ENCODE assay signal across 25 cellular contexts in genomic region chr1:203593143-203593542, GRCh38. TPM values are rescaled to one million over a fixed set of nuclear protein-coding genes. Genes with fewer than 3 reads are reported as not detected.
DNase-seq lines count a peak whose midpoint lies in the region; ATAC-seq and TF ChIP-seq lines count a peak whose summit lies in the region.
"Had no signal": no experiment of that assay in that cellular context is flagged by ENCODE, and none has a peak within 500 bp of the region (broad histone marks: within the 10 kb centered on the region; RNA-seq: fewer than 3 reads in every experiment).

No MANE protein-coding gene starts in this region.

- CTCF ChIA-PET in activated CD8-positive, alpha-beta T cell treated with anti-CD3 and anti-CD28 coated beads, Interleukin-2, amount 10 ng/mL, durations not matched to agents 7 days and 5 days (lab: Charles Lee): interaction anchor here (0.7 to 3.7 kb wide), 13 partner anchors 12 to 108 kb away, joined by 3 to 38 read pairs (median 7); partner anchors contain the start of gene ATP2B4

- H4K91ac ChIP-seq in trophoblast cell (ENCODE audit: low read depth, low read length): peak overlapping the region; percentile 97

- POLR2A ChIA-PET in activated CD8-positive, alpha-beta T cell treated with anti-CD3 and anti-CD28 coated beads, Interleukin-2, amount 10 ng/mL, durations not matched to agents 7 days and 5 days (lab: Charles Lee): interaction anchor here (0.8 to 1.1 kb wide), 3 partner anchors 11 to 109 kb away, joined by 3 to 4 read pairs (median 3); no protein-coding TSS in a partner anchor

- 93% methylated on average over 2 of the region's 2 CpGs for WGBS in HUES64
- no CpG with 5 or more reads among the region's 2 CpGs for WGBS in gastroesophageal sphincter (ENCODE audit: low coverage in 1 of 2), 2 donors
- WGBS in trophoblast cell (ENCODE audit: extremely low coverage, insufficient coverage, insufficient read length): no CpG with 5 or more reads among the region's 2 CpGs

- H3K27me3 ChIP-seq in HUES64 (ENCODE audit: insufficient read depth, low read length) (no peaks in the 10 kb centered on the region), gastroesophageal sphincter (no peaks in the 10 kb centered on the region), trophoblast cell (ENCODE audit: insufficient read depth, low read length) (no peaks in the 10 kb centered on the region), left lung (no peaks in the 10 kb centered on the region)
- H3K27me3 ChIP-seq: MG63, ovary, SJCRH30, testis had no signal

- H4K12ac ChIP-seq in trophoblast cell (ENCODE audit: low read depth, low read length): no peak overlapping the region

- peak overlapping the region; percentile 74 for H4K8ac ChIP-seq in trophoblast cell (ENCODE audit: low read depth, low read length)

- H3K9me3 ChIP-seq in HUES64 (ENCODE audit: insufficient read depth, low read depth, low read length) (no peaks in the 10 kb centered on the region), gastroesophageal sphincter (no peaks in the 10 kb centered on the region), trophoblast cell (ENCODE audit: insufficient read depth, low read depth, low read length) (no peaks in the 10 kb centered on the region), left lung (no peaks in the 10 kb centered on the region)
- H3K9me3 ChIP-seq: Caco-2, MG63, ovary, SJCRH30, testis had no signal

- peak overlapping the region; percentile 66; the same call in 1 of the 2 replicates for H3K27ac ChIP-seq in HUES64 (ENCODE audit: low read depth, low read length)
- H3K27ac ChIP-seq in gastroesophageal sphincter: peak overlapping the region in 3 of 4 donors; percentile 69 to 80 (median 79)
- H3K27ac ChIP-seq in trophoblast cell (ENCODE audit: low read depth, low read length): peak overlapping the region; percentile 81
- no peak overlapping the region for H3K27ac ChIP-seq in left lung
- H3K27ac ChIP-seq: GM23248, KMS-11, ovary, SJCRH30, testis had no signal

- peak overlapping the region; percentile 99 for H2BK12ac ChIP-seq in trophoblast cell (ENCODE audit: low read length)

- no peak for DNase-seq in T-helper 2 cell treated with Interferon-gamma antibody and Interleukin-4, amounts not matched to agents 5 μg/mL and 100 μg/mL, for 36 hours (ENCODE audit: low spot score)
- DNase-seq in T-helper 2 cell: no peak
- no peak for DNase-seq in trophoblast cell
- no peak for DNase-seq in hypothalamus (lab: John Stamatoyannopoulos, UW)
- DNase-seq in activated CD8-positive, alpha-beta T cell treated with anti-CD3 and anti-CD28 coated beads, Interleukin-2, amount 10 ng/mL, durations not matched to agents 7 days and 5 days: no peak
- no peak for DNase-seq in left lung
- DNase-seq: C1 segment of cervical spinal cord, DMS79, midbrain, naive B cell, NCI-H1105, NCI-H187, ovary had no signal

- intact Hi-C loops in left lung (cut with DNase I): no loop called here

- H3K27me3 Mint-ChIP-seq in T-helper 2 cell treated with Interferon-gamma antibody and Interleukin-4, amounts not matched to agents 5 μg/mL and 100 μg/mL, for 36 hours (ENCODE audit: low read depth): peaks cover 2% of the 10 kb centered on the region
- peaks cover 7% of the 10 kb centered on the region for H3K27me3 Mint-ChIP-seq in activated CD8-positive, alpha-beta T cell treated with anti-CD3 and anti-CD28 coated beads, Interleukin-2, amount 10 ng/mL, durations not matched to agents 7 days and 5 days (ENCODE audit: low read depth)
- H3K27me3 Mint-ChIP-seq: activated naive CD4-positive, alpha-beta T cell treated with anti-CD3 and anti-CD28 coated beads, Interleukin-2, amount 50 U/mL, for 24 hours had no signal

- H3K4me3 Mint-ChIP-seq in T-helper 2 cell treated with Interferon-gamma antibody and Interleukin-4, amounts not matched to agents 5 μg/mL and 100 μg/mL, for 36 hours: no peak overlapping the region
- no peak overlapping the region for H3K4me3 Mint-ChIP-seq in activated CD8-positive, alpha-beta T cell treated with anti-CD3 and anti-CD28 coated beads, Interleukin-2, amount 10 ng/mL, durations not matched to agents 7 days and 5 days
- H3K4me3 Mint-ChIP-seq: activated naive CD4-positive, alpha-beta T cell treated with anti-CD3 and anti-CD28 coated beads, Interleukin-2, amount 50 U/mL, for 24 hours; HFFc6; naive B cell; WTC11 had no signal

- TF ChIP-seq CTCF in gastroesophageal sphincter (IDR thresholded peaks at IDR 0.05): no peak
- no peak for TF ChIP-seq CTCF in left lung (IDR thresholded peaks at IDR 0.05)

- TF ChIP-seq EP300 in gastroesophageal sphincter (IDR thresholded peaks at IDR 0.05): no peak

- H3K23ac ChIP-seq in trophoblast cell (ENCODE audit: low read length): no peak overlapping the region

- peak overlapping the region; percentile 32 for H3K27ac Mint-ChIP-seq in T-helper 2 cell treated with Interferon-gamma antibody and Interleukin-4, amounts not matched to agents 5 μg/mL and 100 μg/mL, for 36 hours
- H3K27ac Mint-ChIP-seq in activated CD8-positive, alpha-beta T cell treated with anti-CD3 and anti-CD28 coated beads, Interleukin-2, amount 10 ng/mL, durations not matched to agents 7 days and 5 days: no peak overlapping the region
- H3K27ac Mint-ChIP-seq: activated naive CD4-positive, alpha-beta T cell treated with anti-CD3 and anti-CD28 coated beads, Interleukin-2, amount 50 U/mL, for 24 hours; WTC11 had no signal

- H3K4ac ChIP-seq in trophoblast cell (ENCODE audit: low read depth, low read length): peak overlapping the region; percentile 76

- no peak overlapping the region for H3K4me3 ChIP-seq in HUES64 (ENCODE audit: low read length)
- no peak overlapping the region for H3K4me3 ChIP-seq in gastroesophageal sphincter
- no peak overlapping the region for H3K4me3 ChIP-seq in trophoblast cell (ENCODE audit: low read depth, low read length)
- no peak overlapping the region for H3K4me3 ChIP-seq in left lung
- H3K4me3 ChIP-seq: GM23248, MG63, ovary, SJCRH30, skin epidermis, testis had no signal

- ATAC-seq in gastroesophageal sphincter: no peak
- ATAC-seq in activated CD8-positive, alpha-beta T cell treated with anti-CD3 and anti-CD28 coated beads, Interleukin-2, amount 10 ng/mL, durations not matched to agents 7 days and 5 days: no peak
- ATAC-seq in left lung: no peak

- no peak overlapping the region for H2AFZ ChIP-seq in trophoblast cell (ENCODE audit: insufficient read depth, low read length, poor library complexity)
- H2AFZ ChIP-seq: GM23248 had no signal

- peaks cover 12% of the 10 kb centered on the region for H3K4me1 Mint-ChIP-seq in T-helper 2 cell treated with Interferon-gamma antibody and Interleukin-4, amounts not matched to agents 5 μg/mL and 100 μg/mL, for 36 hours (ENCODE audit: low read depth)
- H3K4me1 Mint-ChIP-seq in activated CD8-positive, alpha-beta T cell treated with anti-CD3 and anti-CD28 coated beads, Interleukin-2, amount 10 ng/mL, durations not matched to agents 7 days and 5 days (ENCODE audit: low read depth): peaks cover 25% of the 10 kb centered on the region
- H3K4me1 Mint-ChIP-seq: naive B cell had no signal

- peaks cover 62% of the 10 kb centered on the region for H3K79me1 ChIP-seq in trophoblast cell (ENCODE audit: low read length)

- H3K18ac ChIP-seq in trophoblast cell (ENCODE audit: low read length): peak overlapping the region; percentile 86

- H3K36me3 Mint-ChIP-seq in T-helper 2 cell treated with Interferon-gamma antibody and Interleukin-4, amounts not matched to agents 5 μg/mL and 100 μg/mL, for 36 hours (ENCODE audit: low read depth): no peaks in the 10 kb centered on the region
- H3K36me3 Mint-ChIP-seq in activated CD8-positive, alpha-beta T cell treated with anti-CD3 and anti-CD28 coated beads, Interleukin-2, amount 10 ng/mL, durations not matched to agents 7 days and 5 days (ENCODE audit: low read depth): no peaks in the 10 kb centered on the region
- H3K36me3 Mint-ChIP-seq: activated naive CD4-positive, alpha-beta T cell treated with anti-CD3 and anti-CD28 coated beads, Interleukin-2, amount 50 U/mL, for 24 hours; naive B cell; WTC11 had no signal

- peaks cover 52% of the 10 kb centered on the region for H3K4me1 ChIP-seq in HUES64 (ENCODE audit: insufficient read depth, low read length)
- H3K4me1 ChIP-seq in gastroesophageal sphincter: peaks cover 0 to 45% (median 14%) of the 10 kb centered on the region in 3 donors
- H3K4me1 ChIP-seq in trophoblast cell (ENCODE audit: control insufficient read depth in 1 of 2, insufficient read depth in 2 of 2, low read length in 2 of 2): peaks cover 37 to 47% of the 10 kb centered on the region in 2 experiments
- H3K4me1 ChIP-seq in left lung: peaks cover 2 to 24% of the 10 kb centered on the region in 2 donors
- H3K4me1 ChIP-seq: Caco-2 had no signal

- H2AK5ac ChIP-seq in trophoblast cell (ENCODE audit: low read length): peak overlapping the region; percentile 88

- H3K79me2 ChIP-seq in trophoblast cell (ENCODE audit: control insufficient read depth, insufficient read depth, low read length, poor library complexity): peaks cover 21% of the 10 kb centered on the region

- H3K4me2 ChIP-seq in trophoblast cell (ENCODE audit: low read length): peak overlapping the region; percentile 20
- H3K4me2 ChIP-seq: KMS-11 had no signal

- no peak overlapping the region for H3K9ac ChIP-seq in HUES64 (ENCODE audit: low read depth, low read length)
- no peak overlapping the region for H3K9ac ChIP-seq in trophoblast cell (ENCODE audit: low read length)
- H3K9ac ChIP-seq: GM23248, KMS-11 had no signal

- H3K36me3 ChIP-seq in HUES64 (ENCODE audit: insufficient read depth, low read length) (no peaks in the 10 kb centered on the region), gastroesophageal sphincter (no peaks in the 10 kb centered on the region), trophoblast cell (ENCODE audit: control insufficient read depth in 1 of 2, insufficient read depth in 2 of 2, low read length in 2 of 2) (no peaks in the 10 kb centered on the region), left lung (no peaks in the 10 kb centered on the region)
- H3K36me3 ChIP-seq: MG63, ovary, SJCRH30 had no signal

- peak overlapping the region; percentile 93 for H3K14ac ChIP-seq in trophoblast cell (ENCODE audit: low read length)

- peak overlapping the region; percentile 98 for H2BK120ac ChIP-seq in trophoblast cell (ENCODE audit: insufficient read depth, low read length, poor library complexity)

- no peak for TF ChIP-seq POLR2A in gastroesophageal sphincter (IDR thresholded peaks at IDR 0.05)

- peak overlapping the region; percentile 92 for H2BK5ac ChIP-seq in trophoblast cell (ENCODE audit: low read depth, low read length, poor library complexity)

- H3K9me3 Mint-ChIP-seq in T-helper 2 cell treated with Interferon-gamma antibody and Interleukin-4, amounts not matched to agents 5 μg/mL and 100 μg/mL, for 36 hours: no peaks in the 10 kb centered on the region
- no peaks in the 10 kb centered on the region for H3K9me3 Mint-ChIP-seq in activated CD8-positive, alpha-beta T cell treated with anti-CD3 and anti-CD28 coated beads, Interleukin-2, amount 10 ng/mL, durations not matched to agents 7 days and 5 days (ENCODE audit: insufficient read depth)
- H3K9me3 Mint-ChIP-seq: activated naive CD4-positive, alpha-beta T cell treated with anti-CD3 and anti-CD28 coated beads, Interleukin-2, amount 50 U/mL, for 24 hours; HFFc6; naive B cell; WTC11 had no signal

RNA-seq across cellular contexts. Expression of gene ATP2B4, which starts 33.5 kb away (rescaled TPM):
- polyA plus RNA-seq in HUES64 (2013, experiment 1 of 2): 10.7 TPM
- 15.3 TPM for polyA plus RNA-seq in HUES64 (2013, experiment 2 of 2)
- total RNA-seq in gastroesophageal sphincter (100 to 1,000 TPM; 211 to 454 (median 257) TPM), left lung (100 to 1,000 TPM; 109 to 128 TPM)
- 278 and 279 TPM in 2 replicates for polyA plus RNA-seq in trophoblast cell (2013)
- total RNA-seq in activated CD8-positive, alpha-beta T cell treated with anti-CD3 and anti-CD28 coated beads, Interleukin-2, amount 10 ng/mL, durations not matched to agents 7 days and 5 days: 10 to 100 TPM; 65.0 to 65.1 TPM

Comparison
In these comparisons a context has a peak if more than half of its experiments do, and no peak if none do; other contexts are left out.
1. H3K27ac ChIP-seq: peak in HUES64 (single experiment), gastroesophageal sphincter (3 of 4) and trophoblast cell (single experiment); none in left lung (0 of 2).